ENCODE assay signal across 27 cellular contexts in genomic region chr21:25297117-25297516, GRCh38.
"Had no signal": no experiment of that assay in that cellular context is flagged by ENCODE, and none has a peak within 500 bp of the region (broad histone marks: within the 10 kb centered on the region; RNA-seq: fewer than 3 reads in every experiment).

No MANE protein-coding gene starts in this region.

- H3K27ac ChIP-seq: body of pancreas, esophagus muscularis mucosa, foreskin keratinocyte, heart left ventricle, ovary, prostate gland, sigmoid colon, thyroid gland, VCaP had no signal

- H3K4me1 ChIP-seq: esophagus muscularis mucosa, foreskin keratinocyte, heart left ventricle, prostate gland, thyroid gland had no signal

- H3K4me3 ChIP-seq: body of pancreas, esophagus muscularis mucosa, heart left ventricle, ovary, prostate gland, sigmoid colon, thyroid gland had no signal

- H3K9me3 ChIP-seq: body of pancreas, esophagus muscularis mucosa, ovary, prostate gland, sigmoid colon, thyroid gland had no signal

- ATAC-seq: foreskin keratinocyte; heart left ventricle; left colon; naive thymus-derived CD4-positive, alpha-beta T cell; stimulated activated effector memory CD8-positive, alpha-beta T cell treated with anti-CD3 and anti-CD28 coated beads, Interleukin-12 subunit alpha, Interleukin-12 subunit beta, amount 100 ng/mL, for 72 hours had no signal

- DNase-seq: activated CD4-positive, alpha-beta T cell treated with anti-CD3 and anti-CD28 coated beads for 4 hours; activated CD4-positive, alpha-beta T cell treated with anti-CD3 and anti-CD28 coated beads, Interleukin-2, amount 50 U/mL, for 48 hours; activated CD8-positive, alpha-beta memory T cell treated with anti-CD3 and anti-CD28 coated beads for 24 hours; activated effector memory CD4-positive, alpha-beta T cell treated with Interleukin-2 at 50 U/mL for 16 hours; activated naive CD4-positive, alpha-beta T cell treated with Interleukin-2 at 50 U/mL for 16 hours; aorta; body of pancreas; dermis blood vessel endothelial cell; effector CD4-positive, alpha-beta T cell; foreskin keratinocyte; heart left ventricle; hypothalamus; immature natural killer cell; kidney; left colon; midbrain; naive thymus-derived CD4-positive, alpha-beta T cell; ovary; retina; sigmoid colon; small intestine; stimulated activated CD4-positive, alpha-beta T cell treated with anti-CD3 and anti-CD28 coated beads, Interleukin-4, amount 100 ng/mL, for 24 hours; thyroid gland had no signal

- H3K27me3 ChIP-seq: body of pancreas, esophagus muscularis mucosa, foreskin keratinocyte, heart left ventricle, ovary, sigmoid colon, thyroid gland had no signal

- H3K36me3 ChIP-seq: esophagus muscularis mucosa, heart left ventricle, ovary, prostate gland, sigmoid colon, thyroid gland had no signal
